Comparison of ENCODE assay signal across 33 cellular contexts in genomic region chr5:141003026-141003425, GRCh38. TPM values are rescaled to one million over a fixed set of nuclear protein-coding genes. Genes with fewer than 3 reads are reported as not detected.
DNase-seq lines count a peak whose midpoint lies in the region; ATAC-seq and TF ChIP-seq lines count a peak whose summit lies in the region.
"Had no signal": no experiment of that assay in that cellular context is flagged by ENCODE, and none has a peak within 500 bp of the region (broad histone marks: within the 10 kb centered on the region; RNA-seq: fewer than 3 reads in every experiment).

No MANE protein-coding gene starts in this region.

- H3K27ac ChIP-seq in HCT116 (ENCODE audit: low read depth, low read length) = peak overlapping the region; percentile 86
- H3K27ac ChIP-seq in RWPE1 = peak overlapping the region; percentile 71
- H3K27ac ChIP-seq in iPS-20b (ENCODE audit: low read length) = no peak overlapping the region
- H3K27ac ChIP-seq: KMS-11, suprapubic skin, vagina had no signal

- intact Hi-C loops in HCT116 (cut with micrococcal nuclease) = loop anchor here (10.0 kb wide), 1 partner anchor 278 kb away; no protein-coding TSS in a partner anchor

- H3K4me1 ChIP-seq in BE2C = peaks cover 26% of the 10 kb centered on the region
- peaks cover 38 to 44% of the 10 kb centered on the region in 2 experiments for H3K4me1 ChIP-seq in HCT116 (ENCODE audit: control insufficient read depth in 1 of 2, insufficient read depth in 2 of 2, low read length in 2 of 2)
- H3K4me1 ChIP-seq in iPS-20b (ENCODE audit: insufficient read depth, low read length) = peaks cover 37% of the 10 kb centered on the region
- H3K4me1 ChIP-seq: suprapubic skin, vagina had no signal

- no peak for TF ChIP-seq RAD21 in HCT116 (IDR thresholded peaks at IDR 0.05; ENCODE audit: low read depth)

- no peaks in the 10 kb centered on the region for H3K9me2 ChIP-seq in HCT116 (ENCODE audit: insufficient read depth)

- H3K9me3 ChIP-seq in BE2C (no peaks in the 10 kb centered on the region), HCT116 (ENCODE audit: control insufficient read depth in 1 of 2, insufficient read depth in 1 of 2, low read depth in 1 of 2, low read length in 2 of 2) (no peaks in the 10 kb centered on the region), iPS-20b (ENCODE audit: insufficient read depth, low read depth, low read length) (no peaks in the 10 kb centered on the region)
- H3K9me3 ChIP-seq: suprapubic skin, vagina had no signal

- no peaks in the 10 kb centered on the region for H4K20me1 ChIP-seq in HCT116 (ENCODE audit: insufficient read depth)

- DNase-seq in BE2C (peak; percentile 20), HCT116 (ENCODE audit: low read depth, low spot score) (no peak), RWPE1 (ENCODE audit: low spot score) (no peak), NCI-H1417 treated with DMSO at 0.1 percent for 48 hours (lab: John Stamatoyannopoulos, UW) (no peak), SKM-1 treated with dmso at 0.1 percent for 144 hours (lab: John Stamatoyannopoulos, UW; ENCODE audit: unreplicated experiment) (no peak)
- DNase-seq in activated CD4-positive, alpha-beta T cell treated with anti-CD3 and anti-CD28 coated beads, Interleukin-2, amount 50 U/mL, for 4 hours = no peak
- DNase-seq: activated CD4-positive, alpha-beta T cell treated with anti-CD3 and anti-CD28 coated beads for 48 hours; activated naive CD4-positive, alpha-beta T cell treated with anti-CD3 and anti-CD28 coated beads for 36 hours; activated T-cell treated with anti-CD3 and anti-CD28 coated beads, Interleukin-2, amount 50 U/mL, for 72 hours; AML-193; amniotic stem cell; CD8-positive, alpha-beta memory T cell; effector memory CD4-positive, alpha-beta T cell; foreskin keratinocyte; hypothalamus; MV-4-11; NCI-H187; spleen; stimulated activated CD4-positive, alpha-beta T cell treated with anti-CD3 and anti-CD28 coated beads, Interleukin-2, amount 100 ng/mL, for 48 hours; T-helper 17 cell had no signal

- H3K36me3 ChIP-seq in BE2C (no peaks in the 10 kb centered on the region), HCT116 (ENCODE audit: control insufficient read depth in 1 of 2, insufficient read depth in 2 of 2, low read length in 2 of 2) (no peaks in the 10 kb centered on the region), iPS-20b (ENCODE audit: insufficient read depth, low read depth, low read length) (no peaks in the 10 kb centered on the region)
- H3K36me3 ChIP-seq: spleen, suprapubic skin, vagina had no signal

- H3K9ac ChIP-seq in HCT116 (ENCODE audit: low read length) (no peak overlapping the region), iPS-20b (ENCODE audit: low read depth, low read length) (peak overlapping the region; percentile 21; the same call in 1 of the 2 replicates)
- H3K9ac ChIP-seq: KMS-11 had no signal

- POLR2A ChIA-PET in HCT116 (lab: Charles Lee) (no interaction called here), RWPE1 (lab: Yijun Ruan, JAX; ENCODE audit: low non-redundant PET) (no interaction called here)

- H3K4me3 ChIP-seq in BE2C (ENCODE audit: low read depth, low read length) = no peak overlapping the region
- H3K4me3 ChIP-seq in HCT116 (replicated peaks in 1 of 2; ENCODE audit: low read depth in 1 of 2, low read length in 2 of 2) = no peak overlapping the region
- H3K4me3 ChIP-seq in iPS-20b (ENCODE audit: low read length) = peak overlapping the region; percentile 79; the same call in 1 of the 2 replicates
- H3K4me3 ChIP-seq: GM12878, spleen, suprapubic skin, vagina had no signal

- CTCF ChIA-PET in HCT116 (lab: Charles Lee) = interaction anchor here (1.0 to 2.9 kb wide), 2 partner anchors 37 to 77 kb away, joined by 3 to 13 read pairs; partner anchors contain the start of gene PCDHAC1
- CTCF ChIA-PET in RWPE1 (lab: Yijun Ruan, JAX) = interaction anchor here (0.6 kb wide), 1 partner anchor 195 kb away, joined by 3 read pairs; no protein-coding TSS in a partner anchor

- H3K27me3 ChIP-seq in BE2C (no peaks in the 10 kb centered on the region), HCT116 (ENCODE audit: insufficient read depth, low read length) (no peaks in the 10 kb centered on the region), iPS-20b (ENCODE audit: insufficient read depth, low read length) (no peaks in the 10 kb centered on the region)
- H3K27me3 ChIP-seq: foreskin keratinocyte, vagina had no signal

- RAD21 ChIA-PET in HCT116 (lab: Charles Lee; ENCODE audit: low non-redundant PET in 1 of 2, low total read pairs in 2 of 2, uncharacterized antibody in 2 of 2, unreplicated experiment in 2 of 2) = no interaction called here

- no TSS peak for BruUV-seq in HCT116 (replicated peaks; lab: Mats Ljungman, UMichigan)

- TF ChIP-seq CTCF in BE2C (IDR thresholded peaks at IDR 0.05; ENCODE audit: low read depth, low read length) = no peak
- TF ChIP-seq CTCF in HCT116 (IDR thresholded peaks at IDR 0.05 in 2 of 3, conservative IDR thresholded peaks at IDR 0.05 in 1 of 3; ENCODE audit: borderline replicate concordance in 1 of 3, insufficient read depth in 1 of 3, low read depth in 2 of 3, low read length in 2 of 3) = no peak
- TF ChIP-seq CTCF in RWPE1 (conservative IDR thresholded peaks at IDR 0.05; ENCODE audit: low read depth) = no peak

- H2AFZ ChIP-seq in HCT116 (ENCODE audit: low read depth, low read length, poor library complexity, severe bottlenecking) = no peak overlapping the region

- no peak for TF ChIP-seq POLR2A in HCT116 (IDR thresholded peaks at IDR 0.05; ENCODE audit: borderline replicate concordance, extremely low read depth, insufficient read depth, insufficient read length)

- ATAC-seq in HCT116 = no peak
- ATAC-seq: activated T-cell treated with anti-CD3 and anti-CD28 coated beads, Interleukin-2, amount 50 U/mL, for 72 hours; esophagus mucosa; GM12878; natural killer cell treated with Interleukin-12 subunit alpha and Interleukin-12 subunit beta and Interleukin-15 and Interleukin-18, amount 100 ng/mL, for 72 hours; stimulated activated memory B cell treated with anti-CD40 and anti-IgM and Interleukin-4, amounts not matched to agents 10 μg/mL and 1 μg/mL and 100 μg/mL, for 72 hours; T-helper 17 cell had no signal

- no peaks in the 10 kb centered on the region for H3K79me2 ChIP-seq in HCT116 (ENCODE audit: insufficient read depth, low read length)

- peak overlapping the region; percentile 85; the same call in 1 of the 2 replicates for H3K4me2 ChIP-seq in HCT116 (ENCODE audit: low read length)
- H3K4me2 ChIP-seq: KMS-11 had no signal

TF ChIP-seq in HCT116, 20 proteins besides CTCF, POLR2A, EP300 and RAD21 (continues in another document):
- TF ChIP-seq CEBPB (IDR thresholded peaks at IDR 0.05; ENCODE audit: low read depth) (no peak), FOSL1 (IDR thresholded peaks at IDR 0.05; ENCODE audit: low read depth) (no peak), ATF3 (IDR thresholded peaks at IDR 0.05) (no peak), TCF7L2 (IDR thresholded peaks at IDR 0.05; ENCODE audit: borderline replicate concordance, extremely low read depth, insufficient read depth, insufficient read length) (no peak), JUND (IDR thresholded peaks at IDR 0.05) (no peak), SIN3A (IDR thresholded peaks at IDR 0.05; ENCODE audit: low read depth) (no peak), MAX (IDR thresholded peaks at IDR 0.05) (no peak), EZH2 (IDR thresholded peaks at IDR 0.05) (no peak), ZFX (IDR thresholded peaks at IDR 0.05) (no peak), EZH2phosphoT487 (IDR thresholded peaks at IDR 0.05; ENCODE audit: borderline replicate concordance) (no peak), SP1 (IDR thresholded peaks at IDR 0.05; ENCODE audit: low read depth) (no peak), ZBTB33 (IDR thresholded peaks at IDR 0.05; ENCODE audit: extremely low read depth, insufficient replicate concordance, low read length) (no peak)

RNA-seq across cellular contexts. Expression of gene PCDHAC2, which starts 36.8 kb away (rescaled TPM):
- polyA plus RNA-seq in BE2C (2012; ENCODE audit: insufficient read depth, insufficient read length, low read depth) = 15.4 TPM
- total RNA-seq in HCT116 (2021; ENCODE audit: unreplicated experiment) = 3.2 TPM
- polyA plus RNA-seq in HCT116 (2012) = 2.3 and 2.5 TPM in 2 replicates
- total RNA-seq: activated naive CD4-positive, alpha-beta T cell treated with anti-CD3 and anti-CD28 coated beads for 36 hours; activated T-cell treated with anti-CD3 and anti-CD28 coated beads, Interleukin-2, amount 50 U/mL, for 72 hours; CD8-positive, alpha-beta memory T cell; HT1080; mononuclear cell; natural killer cell treated with Interleukin-12 subunit alpha and Interleukin-12 subunit beta and Interleukin-15 and Interleukin-18, amount 100 ng/mL, for 72 hours; T-helper 17 cell had no signal
- polyA plus RNA-seq: CD8-positive, alpha-beta memory T cell; GM12878 had no signal

RNA-seq across cellular contexts. Expression of gene PCDHB1, which starts 48.1 kb away (rescaled TPM):
- not detected for polyA plus RNA-seq in BE2C (2012; ENCODE audit: insufficient read depth, insufficient read length, low read depth)
- not detected for total RNA-seq in HCT116 (2021; ENCODE audit: unreplicated experiment)
- polyA plus RNA-seq in HCT116 (2012) = not detected in 2 replicates
- total RNA-seq: activated naive CD4-positive, alpha-beta T cell treated with anti-CD3 and anti-CD28 coated beads for 36 hours; activated T-cell treated with anti-CD3 and anti-CD28 coated beads, Interleukin-2, amount 50 U/mL, for 72 hours; bronchial epithelial cell; CD8-positive, alpha-beta memory T cell; esophagus mucosa; foreskin keratinocyte; GM12878; H4; HT1080; lower leg skin; natural killer cell treated with Interleukin-12 subunit alpha and Interleukin-12 subunit beta and Interleukin-15 and Interleukin-18, amount 100 ng/mL, for 72 hours; spleen; suprapubic skin; T-helper 17 cell; vagina had no signal
- polyA plus RNA-seq: CD8-positive, alpha-beta memory T cell; foreskin keratinocyte; GM12878; spleen had no signal
